ENCODE assay signal across 8 cellular contexts in the genomic region with DNA sequence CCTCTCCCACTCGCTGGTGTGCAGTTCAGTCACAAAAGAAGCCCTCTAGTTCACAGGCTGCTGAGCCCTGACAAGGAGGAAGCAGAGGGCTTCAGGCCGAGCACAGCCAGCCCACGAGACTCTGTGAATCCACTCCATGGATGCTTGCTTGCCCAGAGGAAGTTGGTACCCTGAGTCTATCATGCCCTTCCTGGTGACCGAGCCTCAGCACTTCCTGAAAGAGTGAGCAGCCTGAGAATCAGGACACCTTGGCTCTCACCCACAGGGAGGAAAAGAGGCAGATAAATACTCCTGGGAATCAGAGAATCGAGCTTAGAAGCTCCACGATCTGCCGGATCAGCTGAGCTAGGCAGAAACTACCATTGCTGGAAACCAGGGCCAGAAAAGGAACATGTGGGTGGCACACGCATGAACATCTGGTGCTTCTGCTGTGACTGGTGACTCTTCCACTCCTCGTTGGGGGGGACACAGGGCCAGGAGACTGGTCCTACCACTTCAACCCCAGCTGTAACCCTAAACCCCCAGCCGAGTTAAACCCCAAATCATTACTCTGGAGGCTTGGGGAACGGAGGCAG.
DNase-seq lines count a peak whose midpoint lies in the region; ATAC-seq lines count a peak whose summit lies in the region.

No MANE protein-coding gene starts in this region.

- H3K9ac ChIP-seq in duodenal mucosa (ENCODE audit: low read depth in 1 of 2, low read length in 2 of 2), result no peak overlapping the region

- POLR2A ChIA-PET in activated CD4-positive, alpha-beta memory T cell treated with anti-CD3 and anti-CD28 coated beads for 36 hours (lab: Charles Lee), result no interaction called here

- intact Hi-C loops in activated CD4-positive, alpha-beta memory T cell treated with anti-CD3 and anti-CD28 coated beads for 36 hours (cut with micrococcal nuclease), result loop anchor here (5.0 kb wide), 1 partner anchor 555 kb away; no protein-coding TSS in a partner anchor

- no peaks in the 10 kb centered on the region for H3K36me3 Mint-ChIP-seq in activated CD4-positive, alpha-beta memory T cell treated with anti-CD3 and anti-CD28 coated beads for 36 hours

- no peaks in the 10 kb centered on the region for H3K4me1 ChIP-seq in duodenal mucosa (ENCODE audit: control insufficient read depth in 1 of 2, insufficient read depth in 2 of 2, low read length in 2 of 2)
- H3K4me1 ChIP-seq in neuron (ENCODE audit: insufficient read depth, low read length), result no peaks in the 10 kb centered on the region

- peaks cover 5% of the 10 kb centered on the region for H3K4me1 Mint-ChIP-seq in activated CD4-positive, alpha-beta memory T cell treated with anti-CD3 and anti-CD28 coated beads for 36 hours (ENCODE audit: low read depth)

- H3K4me3 ChIP-seq in duodenal mucosa (ENCODE audit: low read depth in 1 of 2, low read length in 2 of 2) (peak overlapping the region; percentile 14 to 20), neuron (ENCODE audit: low read length) (no peak overlapping the region)

- H3K27me3 Mint-ChIP-seq in activated CD4-positive, alpha-beta memory T cell treated with anti-CD3 and anti-CD28 coated beads for 36 hours, result peaks cover 23% of the 10 kb centered on the region

- peak; percentile 29 for ATAC-seq in HG03025 (IDR thresholded peaks at IDR 0.05; ENCODE audit: low FRiP score, unreplicated experiment)
- no peak for ATAC-seq in HG03108 (IDR thresholded peaks at IDR 0.05; ENCODE audit: unreplicated experiment)
- no peak for ATAC-seq in GM21619 (IDR thresholded peaks at IDR 0.05; ENCODE audit: unreplicated experiment)

- H3K9me3 Mint-ChIP-seq in activated CD4-positive, alpha-beta memory T cell treated with anti-CD3 and anti-CD28 coated beads for 36 hours, result no peaks in the 10 kb centered on the region

- H3K27me3 ChIP-seq in duodenal mucosa (ENCODE audit: control insufficient read depth in 1 of 2, insufficient read depth in 2 of 2, low read length in 2 of 2) (peaks cover 20% of the 10 kb centered on the region in 2 donors), neuron (ENCODE audit: insufficient read depth, low read length) (peaks cover 28% of the 10 kb centered on the region)

- H3K9me3 ChIP-seq in duodenal mucosa (ENCODE audit: control insufficient read depth in 1 of 2, low read length in 2 of 2), result no peaks in the 10 kb centered on the region
- H3K9me3 ChIP-seq in neuron (ENCODE audit: low read length), result no peaks in the 10 kb centered on the region

- no peak overlapping the region for H3K4me3 Mint-ChIP-seq in activated CD4-positive, alpha-beta memory T cell treated with anti-CD3 and anti-CD28 coated beads for 36 hours

- H2AFZ ChIP-seq in neuron (ENCODE audit: low read depth, low read length), result peak overlapping the region; percentile 49

- H3K36me3 ChIP-seq in duodenal mucosa (ENCODE audit: control insufficient read depth in 1 of 2, insufficient read depth in 2 of 2, low read length in 2 of 2) (no peaks in the 10 kb centered on the region), neuron (ENCODE audit: insufficient read depth, low read length) (no peaks in the 10 kb centered on the region)

- no peak overlapping the region for H3K27ac Mint-ChIP-seq in activated CD4-positive, alpha-beta memory T cell treated with anti-CD3 and anti-CD28 coated beads for 36 hours

- no peak overlapping the region for H3K27ac ChIP-seq in duodenal mucosa (ENCODE audit: low read depth, low read length)

- peak; percentile 52 for DNase-seq in DMS153 treated with DMSO at 0.1 percent for 48 hours (lab: John Stamatoyannopoulos, UW; ENCODE audit: unreplicated experiment)
- DNase-seq in activated CD4-positive, alpha-beta memory T cell treated with anti-CD3 and anti-CD28 coated beads for 36 hours, result no peak
- no peak for DNase-seq in activated T-cell treated with anti-CD3 and anti-CD28 coated beads, Interleukin-2, amount 50 U/mL, for 1 hour

- CTCF ChIA-PET in activated CD4-positive, alpha-beta memory T cell treated with anti-CD3 and anti-CD28 coated beads for 36 hours (lab: Charles Lee), result interaction anchor here (1.0 to 3.0 kb wide), 5 partner anchors 42 to 1186 kb away, joined by 3 to 15 read pairs (median 11); no protein-coding TSS in a partner anchor
